1 cellular context compared by ENCODE assay signal in genomic region chrX:129823115-129823514, GRCh38.
TF ChIP-seq lines count a peak whose summit lies in the region.

No MANE protein-coding gene starts in this region.

TF ChIP-seq in IMR-90, 13 proteins besides CTCF, POLR2A, EP300 and RAD21 (continued from another document):
- TF ChIP-seq ELK1 (IDR thresholded peaks at IDR 0.05; ENCODE audit: borderline replicate concordance, low read depth, low read length), result no peak
- no peak for TF ChIP-seq MAFK (IDR thresholded peaks at IDR 0.05; ENCODE audit: low read depth, low read length)
- no peak for TF ChIP-seq NFE2L2 (IDR thresholded peaks at IDR 0.05; ENCODE audit: low read depth, low read length)
- no peak for TF ChIP-seq CEBPB (IDR thresholded peaks at IDR 0.05; ENCODE audit: low read depth, low read length)
- TF ChIP-seq SMC3 (IDR thresholded peaks at IDR 0.05; ENCODE audit: low read depth, low read length), result no peak
- no peak for TF ChIP-seq RCOR1 (IDR thresholded peaks at IDR 0.05; ENCODE audit: insufficient replicate concordance, low read length)
- TF ChIP-seq MXI1 (IDR thresholded peaks at IDR 0.05; ENCODE audit: borderline replicate concordance, low read depth, low read length), result no peak
- TF ChIP-seq BHLHE40 (IDR thresholded peaks at IDR 0.05; ENCODE audit: low read depth, low read length), result no peak
- TF ChIP-seq RFX5 (IDR thresholded peaks at IDR 0.05; ENCODE audit: low read depth, low read length), result no peak
- no peak for TF ChIP-seq MAZ (IDR thresholded peaks at IDR 0.05; ENCODE audit: borderline replicate concordance, low read depth, low read length)
- no peak for TF ChIP-seq CHD1 (IDR thresholded peaks at IDR 0.05; ENCODE audit: low read depth, low read length)
- no peak for TF ChIP-seq FOS (IDR thresholded peaks at IDR 0.05; ENCODE audit: low read depth, low read length)
TF ChIP-seq in IMR-90: peak in this region for 0.
